In the genomic region with DNA sequence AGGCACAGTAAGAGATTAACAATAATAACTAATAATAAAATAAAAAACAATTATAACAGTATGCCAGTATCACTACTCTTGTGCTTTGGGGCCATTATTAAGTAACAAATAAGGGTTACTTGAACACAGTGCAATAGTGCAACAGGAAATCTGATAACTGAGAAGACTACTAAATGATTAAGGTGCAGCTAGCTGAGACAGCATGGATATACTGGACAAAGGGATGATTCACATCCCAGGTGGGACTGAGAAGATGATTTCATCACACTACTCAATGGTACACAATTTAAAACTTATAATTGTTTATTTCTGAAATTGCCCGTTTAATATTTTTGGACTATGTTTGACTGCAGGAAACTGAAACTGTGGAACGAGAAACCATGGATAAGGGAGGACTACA, we compare ENCODE assay signal across 28 cellular contexts.
A peak's percentile ranks its signal among the peaks of the same experiment; 100 is the strongest.
DNase-seq lines count a peak whose midpoint lies in the region; ATAC-seq, FAIRE-seq and TF ChIP-seq lines count a peak whose summit lies in the region.
"Had no signal": no experiment of that assay in that cellular context is flagged by ENCODE, and none has a peak within 500 bp of the region (broad histone marks: within the 10 kb centered on the region; RNA-seq: fewer than 3 reads in every experiment).

No MANE protein-coding gene starts in this region.

- no peak for TF ChIP-seq EP300 in esophagus muscularis mucosa (IDR thresholded peaks at IDR 0.05)

- intact Hi-C loops in MCF 10A (cut with micrococcal nuclease): no loop called here
- intact Hi-C loops in breast epithelium (cut with DNase I; ENCODE audit: low total_unique reads): no loop called here
- intact Hi-C loops in body of pancreas (cut with DNase I): no loop called here
- intact Hi-C loops in esophagus muscularis mucosa (cut with DNase I): no loop called here

- DNase-seq in MCF 10A (ENCODE audit: unreplicated experiment): peak; percentile 8
- no peak for DNase-seq in breast epithelium (ENCODE audit: low spot score in 2 of 2)
- peak; percentile 63 for DNase-seq in bronchial epithelial cell (ENCODE audit: low read depth)
- DNase-seq in foreskin keratinocyte: peak; percentile 12 to 46
- peak; percentile 17 for DNase-seq in kidney tubule cell (ENCODE audit: low spot score)
- no peak for DNase-seq in activated CD4-positive, alpha-beta T cell treated with anti-CD3 and anti-CD28 coated beads, Interleukin-2, amount 50 U/mL, for 4 hours
- no peak for DNase-seq in body of pancreas
- no peak for DNase-seq in esophagus muscularis mucosa (ENCODE audit: extremely low spot score)
- DNase-seq: AML-193; CD4-positive, alpha-beta memory T cell; CD4-positive, CD25-positive, alpha-beta regulatory T cell; CD8-positive, alpha-beta memory T cell; COR-L47; DMS 273 treated with DMSO at 0.1 percent for 48 hours; DMS153; DMS53; DMS79; DND-41; EL; GDM1 had no signal

- no peaks in the 10 kb centered on the region for H3K4me1 Mint-ChIP-seq in MCF 10A (ENCODE audit: insufficient read depth, unreplicated experiment)
- H3K4me1 Mint-ChIP-seq: B cell; CD14-positive monocyte; CD4-positive, alpha-beta memory T cell; CD4-positive, CD25-positive, alpha-beta regulatory T cell; CD8-positive, alpha-beta memory T cell had no signal

- H3K27ac ChIP-seq in breast epithelium (no peak overlapping the region), foreskin keratinocyte (no peak overlapping the region), body of pancreas (no peak overlapping the region), esophagus muscularis mucosa (replicated peaks in 1 of 4) (no peak overlapping the region)
- H3K27ac ChIP-seq: 22Rv1; A549; BLaER1 treated with 17β-estradiol and CSF1 and Interleukin-3, amounts not matched to agents 10 nM and 100 nM had no signal

- POLR2A ChIA-PET in MCF 10A (lab: Yijun Ruan, JAX): no interaction called here

- H3K4me3 ChIP-seq in breast epithelium (no peak overlapping the region), bronchial epithelial cell (ENCODE audit: low read depth, low read length) (no peak overlapping the region), body of pancreas (no peak overlapping the region), esophagus muscularis mucosa (no peak overlapping the region)
- H3K4me3 ChIP-seq: A549; BLaER1 treated with 17β-estradiol and CSF1 and Interleukin-3, amounts not matched to agents 10 nM and 100 nM; GM12878 had no signal

- H3K9me3 ChIP-seq in breast epithelium (no peaks in the 10 kb centered on the region), body of pancreas (no peaks in the 10 kb centered on the region), esophagus muscularis mucosa (no peaks in the 10 kb centered on the region)
- H3K9me3 ChIP-seq: A549 had no signal

- H3K9me3 Mint-ChIP-seq in MCF 10A (ENCODE audit: unreplicated experiment): no peaks in the 10 kb centered on the region

- H3K27me3 Mint-ChIP-seq in MCF 10A (ENCODE audit: insufficient read depth, unreplicated experiment): no peaks in the 10 kb centered on the region
- H3K27me3 Mint-ChIP-seq: B cell; CD4-positive, alpha-beta memory T cell; CD4-positive, CD25-positive, alpha-beta regulatory T cell; CD8-positive, alpha-beta memory T cell had no signal

- 83 to 95% methylated on average over 2 of the region's 2 CpGs for WGBS in body of pancreas, 2 donors
- WGBS in esophagus muscularis mucosa: 86% methylated on average over 2 of the region's 2 CpGs

- no peaks in the 10 kb centered on the region for H3K36me3 ChIP-seq in breast epithelium
- no peaks in the 10 kb centered on the region for H3K36me3 ChIP-seq in bronchial epithelial cell (ENCODE audit: control insufficient read depth, insufficient read depth, low read length)
- H3K36me3 ChIP-seq in body of pancreas (replicated peaks in 1 of 2; ENCODE audit: insufficient read depth in 1 of 2, low read depth in 2 of 2): no peaks in the 10 kb centered on the region
- H3K36me3 ChIP-seq in esophagus muscularis mucosa: no peaks in the 10 kb centered on the region
- H3K36me3 ChIP-seq: BLaER1 treated with 17β-estradiol and CSF1 and Interleukin-3, amounts not matched to agents 10 nM and 100 nM had no signal

- TF ChIP-seq CTCF in MCF 10A (IDR thresholded peaks at IDR 0.05; ENCODE audit: unreplicated experiment): no peak
- no peak for TF ChIP-seq CTCF in breast epithelium (IDR thresholded peaks at IDR 0.05)
- no peak for TF ChIP-seq CTCF in bronchial epithelial cell (IDR thresholded peaks at IDR 0.05; ENCODE audit: insufficient read depth, low read length, severe bottlenecking)
- no peak for TF ChIP-seq CTCF in foreskin keratinocyte (conservative IDR thresholded peaks at IDR 0.05)
- no peak for TF ChIP-seq CTCF in body of pancreas (IDR thresholded peaks at IDR 0.05)
- no peak for TF ChIP-seq CTCF in esophagus muscularis mucosa (IDR thresholded peaks at IDR 0.05)

- FAIRE-seq in bronchial epithelial cell (lab: Jason Lieb, UNC): no peak
- FAIRE-seq: A549, GM12878, GM12892, GM18507 had no signal

- no peak overlapping the region for H3K4me3 Mint-ChIP-seq in MCF 10A (ENCODE audit: unreplicated experiment)
- H3K4me3 Mint-ChIP-seq: B cell; CD14-positive monocyte; CD4-positive, alpha-beta memory T cell; CD4-positive, CD25-positive, alpha-beta regulatory T cell; CD8-positive, alpha-beta memory T cell had no signal

- BruUV-seq in MCF 10A (replicated peaks; lab: Mats Ljungman, UMichigan): no TSS peak

- no peak overlapping the region for H3K27ac Mint-ChIP-seq in MCF 10A (ENCODE audit: low read depth, unreplicated experiment)
- H3K27ac Mint-ChIP-seq: B cell; CD14-positive monocyte; CD4-positive, alpha-beta memory T cell; CD4-positive, CD25-positive, alpha-beta regulatory T cell; CD8-positive, alpha-beta memory T cell had no signal

- H3K27me3 ChIP-seq in breast epithelium (no peaks in the 10 kb centered on the region), bronchial epithelial cell (ENCODE audit: control insufficient read depth, insufficient read depth, low read length) (no peaks in the 10 kb centered on the region), foreskin keratinocyte (no peaks in the 10 kb centered on the region), body of pancreas (no peaks in the 10 kb centered on the region), esophagus muscularis mucosa (no peaks in the 10 kb centered on the region)
- H3K27me3 ChIP-seq: BLaER1 treated with 17β-estradiol and CSF1 and Interleukin-3, amounts not matched to agents 10 nM and 100 nM had no signal

- TF ChIP-seq POLR2A in breast epithelium (IDR thresholded peaks at IDR 0.05) (no peak), body of pancreas (IDR thresholded peaks at IDR 0.05) (no peak), esophagus muscularis mucosa (IDR thresholded peaks at IDR 0.05; ENCODE audit: low read depth) (no peak)

- CTCF ChIA-PET in MCF 10A (lab: Yijun Ruan, JAX): no interaction called here

- no peaks in the 10 kb centered on the region for H3K4me1 ChIP-seq in breast epithelium
- no peaks in the 10 kb centered on the region for H3K4me1 ChIP-seq in foreskin keratinocyte
- H3K4me1 ChIP-seq in body of pancreas: no peaks in the 10 kb centered on the region
- no peaks in the 10 kb centered on the region for H3K4me1 ChIP-seq in esophagus muscularis mucosa
- H3K4me1 ChIP-seq: A549; BLaER1 treated with 17β-estradiol and CSF1 and Interleukin-3, amounts not matched to agents 10 nM and 100 nM had no signal

- no peaks in the 10 kb centered on the region for H3K36me3 Mint-ChIP-seq in MCF 10A (ENCODE audit: insufficient read depth, unreplicated experiment)
- H3K36me3 Mint-ChIP-seq: CD4-positive, CD25-positive, alpha-beta regulatory T cell; CD8-positive, alpha-beta memory T cell had no signal

- peak; percentile 74 for ATAC-seq in foreskin keratinocyte
- no peak for ATAC-seq in body of pancreas
- ATAC-seq: A549, GM12878 had no signal

Comparison
In these comparisons a context has a peak if more than half of its experiments do, and no peak if none do; other contexts are left out.
1. DNase-seq: peak in MCF 10A (single experiment), bronchial epithelial cell (single experiment), foreskin keratinocyte (2 of 2) and kidney tubule cell (single experiment); none in breast epithelium (0 of 2), activated CD4-positive, alpha-beta T cell treated with anti-CD3 and anti-CD28 coated beads, Interleukin-2, amount 50 U/mL, for 4 hours (0 of 2), body of pancreas (0 of 4) and esophagus muscularis mucosa (single experiment).